ENCODE assay signal across 1 cellular context in genomic region chr2:47569658-47570398, GRCh38.
A peak's percentile ranks its signal among the peaks of the same experiment; 100 is the strongest.
TF ChIP-seq lines count a peak whose summit lies in the region.

No MANE protein-coding gene starts in this region.

TF ChIP-seq in H1, 55 proteins besides CTCF, POLR2A, EP300 and RAD21 (continued from another document):
- TF ChIP-seq CHD7 (IDR thresholded peaks at IDR 0.05; ENCODE audit: insufficient replicate concordance, low read length): no peak
- TF ChIP-seq E2F6 (IDR thresholded peaks at IDR 0.05): peak; percentile 66; the same call in 1 of the 2 replicates
- TF ChIP-seq KDM4A (IDR thresholded peaks at IDR 0.05; ENCODE audit: low read depth, low read length, severe bottlenecking): peak; percentile 58
- peak; percentile 16; the same call in 1 of the 2 replicates for TF ChIP-seq SUZ12 (IDR thresholded peaks at IDR 0.05; ENCODE audit: low read length)
- TF ChIP-seq RBBP5 (IDR thresholded peaks at IDR 0.05; ENCODE audit: borderline replicate concordance, low read depth, low read length): peak; percentile 85
- 0 out of 2 replicates have a peak, but pooled peaks have one; percentile 16 for TF ChIP-seq GABPA (IDR thresholded peaks at IDR 0.05; ENCODE audit: borderline replicate concordance, insufficient read depth, low read length)
- 0 out of 2 replicates have a peak, but pooled peaks have one; percentile 14 for TF ChIP-seq TAF1 (IDR thresholded peaks at IDR 0.05; ENCODE audit: low read depth, low read length)
- peak; percentile 84 for TF ChIP-seq MAX (IDR thresholded peaks at IDR 0.05)
- TF ChIP-seq SIX5 (IDR thresholded peaks at IDR 0.05; ENCODE audit: low read depth, low read length): no peak
- peak; percentile 50 for TF ChIP-seq ASH2L (IDR thresholded peaks at IDR 0.05; ENCODE audit: low read length)
- TF ChIP-seq CREB1 (IDR thresholded peaks at IDR 0.05): 0 out of 2 replicates have a peak, but pooled peaks have one; percentile 12
- no peak for TF ChIP-seq NRF1 (IDR thresholded peaks at IDR 0.05; ENCODE audit: low read depth, low read length)
- no peak for TF ChIP-seq YY1 (IDR thresholded peaks at IDR 0.05; ENCODE audit: low read depth, low read length)
